In genomic region chr1:213656039-213656438, GRCh38 we compare ENCODE assay signal across 21 cellular contexts.
A peak's percentile ranks its signal among the peaks of the same experiment; 100 is the strongest.
DNase-seq lines count a peak whose midpoint lies in the region; ATAC-seq, FAIRE-seq and TF ChIP-seq lines count a peak whose summit lies in the region.
"Had no signal": no experiment of that assay in that cellular context is flagged by ENCODE, and none has a peak within 500 bp of the region (broad histone marks: within the 10 kb centered on the region; RNA-seq: fewer than 3 reads in every experiment).

No MANE protein-coding gene starts in this region.

- H3K79me2 ChIP-seq in HepG2 (ENCODE audit: insufficient read depth, low read length) (no peaks in the 10 kb centered on the region), trophoblast cell (ENCODE audit: control insufficient read depth, insufficient read depth, low read length, poor library complexity) (no peaks in the 10 kb centered on the region)

- no peak overlapping the region for H3K23ac ChIP-seq in trophoblast cell (ENCODE audit: low read length)

- H3K9me3 ChIP-seq in HepG2 (ENCODE audit: low read length) = no peaks in the 10 kb centered on the region
- H3K9me3 ChIP-seq in right lobe of liver = no peaks in the 10 kb centered on the region
- H3K9me3 ChIP-seq in colonic mucosa = no peaks in the 10 kb centered on the region
- no peaks in the 10 kb centered on the region for H3K9me3 ChIP-seq in trophoblast cell (ENCODE audit: insufficient read depth, low read depth, low read length)
- H3K9me3 ChIP-seq: A549 had no signal

- TF ChIP-seq EP300 in HepG2 (IDR thresholded peaks at IDR 0.05; ENCODE audit: low read depth in 2 of 2, low read length in 2 of 2) (no peak), HepG2 (CRISPR knock-in tag; IDR thresholded peaks at IDR 0.05; ENCODE audit: borderline replicate concordance) (no peak)

- intact Hi-C loops in HepG2 (cut with micrococcal nuclease; ENCODE audit: unreplicated experiment) = loop anchor here (10.0 kb wide), 1 partner anchor 281 kb away; no protein-coding TSS in a partner anchor
- intact Hi-C loops in right lobe of liver (cut with DNase I) = no loop called here
- intact Hi-C loops in colonic mucosa (cut with DNase I) = no loop called here

- 80% methylated on average over 3 of the region's 3 CpGs for WGBS in HepG2 (ENCODE audit: low lambda C conversion rate)
- 74% methylated on average over 3 of the region's 3 CpGs for WGBS in right lobe of liver (ENCODE audit: insufficient coverage, low coverage, low lambda C conversion rate, missing lambda C conversion rate)
- no CpG with 5 or more reads among the region's 3 CpGs for WGBS in trophoblast cell (ENCODE audit: extremely low coverage, insufficient coverage, insufficient read length)

- H3K27ac ChIP-seq in HepG2 (ENCODE audit: extremely low read length, insufficient read depth, low read length) (peak overlapping the region; percentile 3), right lobe of liver (no peak overlapping the region), colonic mucosa (peak overlapping the region; percentile 37), trophoblast cell (ENCODE audit: low read depth, low read length) (no peak overlapping the region)
- H3K27ac ChIP-seq: A549 had no signal

- H3K27me3 ChIP-seq in HepG2 (ENCODE audit: control insufficient read depth in 1 of 2, insufficient read depth in 2 of 2, low read length in 2 of 2) (no peaks in the 10 kb centered on the region), right lobe of liver (no peaks in the 10 kb centered on the region), colonic mucosa (no peaks in the 10 kb centered on the region), trophoblast cell (ENCODE audit: insufficient read depth, low read length) (no peaks in the 10 kb centered on the region)

- H3K18ac ChIP-seq in trophoblast cell (ENCODE audit: low read length) = no peak overlapping the region

- in situ Hi-C loops in HepG2 (cut with HindIII; ENCODE audit: extremely low pct_ligation_motif_present, low pct_unique_long_range_greater_than_20kb) = no loop called here

- H3K36me3 ChIP-seq in HepG2 (replicated peaks in 1 of 2; ENCODE audit: control insufficient read depth in 1 of 2, insufficient read depth in 2 of 2, low read length in 2 of 2) (no peaks in the 10 kb centered on the region), right lobe of liver (no peaks in the 10 kb centered on the region), colonic mucosa (no peaks in the 10 kb centered on the region), trophoblast cell (ENCODE audit: control insufficient read depth in 1 of 2, insufficient read depth in 2 of 2, low read length in 2 of 2) (no peaks in the 10 kb centered on the region)

- H4K12ac ChIP-seq in trophoblast cell (ENCODE audit: low read depth, low read length) = no peak overlapping the region

- H2AK5ac ChIP-seq in trophoblast cell (ENCODE audit: low read length) = no peak overlapping the region

- H3K4ac ChIP-seq in trophoblast cell (ENCODE audit: low read depth, low read length) = no peak overlapping the region

- no peak overlapping the region for H4K91ac ChIP-seq in trophoblast cell (ENCODE audit: low read depth, low read length)

- peak overlapping the region; percentile 73 for H2BK12ac ChIP-seq in trophoblast cell (ENCODE audit: low read length)

- H3K9ac ChIP-seq in HepG2 (ENCODE audit: insufficient read depth, low read depth, low read length) (no peak overlapping the region), colonic mucosa (ENCODE audit: low read depth in 2 of 2, low read length in 2 of 2) (no peak overlapping the region), trophoblast cell (ENCODE audit: low read length) (no peak overlapping the region)

- H2BK120ac ChIP-seq in trophoblast cell (ENCODE audit: insufficient read depth, low read length, poor library complexity) = peak overlapping the region; percentile 50

- TF ChIP-seq POLR2A in HepG2 (IDR thresholded peaks at IDR 0.05; ENCODE audit: insufficient read depth in 1 of 2, low read depth in 2 of 2, low read length in 2 of 2) = no peak
- no peak for TF ChIP-seq POLR2A in right lobe of liver (IDR thresholded peaks at IDR 0.05)

- TF ChIP-seq CTCF in HepG2 (CRISPR knock-in tag; IDR thresholded peaks at IDR 0.05) (no peak), right lobe of liver (IDR thresholded peaks at IDR 0.05) (no peak), colonic mucosa (IDR thresholded peaks at IDR 0.05) (no peak)

- CTCF ChIA-PET in HepG2 (lab: Yijun Ruan, JAX; ENCODE audit: low intra/inter-chr PET ratio, low total read pairs) = no interaction called here

- H4K20me1 ChIP-seq in HepG2 (ENCODE audit: insufficient read depth, low read length) = no peaks in the 10 kb centered on the region

- H2AFZ ChIP-seq in HepG2 (ENCODE audit: low read length) (peak overlapping the region; percentile 55), trophoblast cell (ENCODE audit: insufficient read depth, low read length, poor library complexity) (no peak overlapping the region)

- H2BK5ac ChIP-seq in trophoblast cell (ENCODE audit: low read depth, low read length, poor library complexity) = no peak overlapping the region

- H3K14ac ChIP-seq in trophoblast cell (ENCODE audit: low read length) = no peak overlapping the region

- peaks cover 4% of the 10 kb centered on the region for H3K79me1 ChIP-seq in trophoblast cell (ENCODE audit: low read length)

- H3K4me3 ChIP-seq in HepG2 (replicated peaks in 1 of 3; ENCODE audit: insufficient read depth in 1 of 3, low read depth in 2 of 3, low read length in 3 of 3) = peak overlapping the region in 1 of 3 experiments; percentile 31; a peak in 1 of 6 replicates
- no peak overlapping the region for H3K4me3 ChIP-seq in right lobe of liver
- H3K4me3 ChIP-seq in colonic mucosa = no peak overlapping the region
- no peak overlapping the region for H3K4me3 ChIP-seq in trophoblast cell (ENCODE audit: low read depth, low read length)
- H3K4me3 ChIP-seq: A549 had no signal

- H4K8ac ChIP-seq in trophoblast cell (ENCODE audit: low read depth, low read length) = no peak overlapping the region

- DNase-seq in HepG2 (ENCODE audit: low spot score) (no peak), right lobe of liver (no peak), colonic mucosa (no peak), trophoblast cell (no peak), HuH-7 (ENCODE audit: low spot score) (no peak), globus pallidus (ENCODE audit: low spot score) (no peak)
- DNase-seq in effector CD4-positive, alpha-beta T cell = no peak
- DNase-seq: 8988T; C1 segment of cervical spinal cord; Calu3; CD4-positive, alpha-beta memory T cell; COR-L47; DMS53; DMS79 treated with DMSO at 0.1 percent for 48 hours; GF-D8; GOT3; H7; HCEC 1CT had no signal

- no peak for TF ChIP-seq RAD21 in HepG2 (CRISPR knock-in tag; IDR thresholded peaks at IDR 0.05)

- BruUV-seq in HepG2 (replicated peaks; lab: Mats Ljungman, UMichigan) = no TSS peak

- peak overlapping the region; percentile 57 for H3K4me2 ChIP-seq in HepG2 (ENCODE audit: low read depth, low read length)
- H3K4me2 ChIP-seq in trophoblast cell (ENCODE audit: low read length) = no peak overlapping the region
- H3K4me2 ChIP-seq: A549 had no signal

- FAIRE-seq in HepG2 (lab: Jason Lieb, UNC) = no peak
- FAIRE-seq: A549, GM12891, GM18507 had no signal

- H3K4me1 ChIP-seq in HepG2 (ENCODE audit: insufficient read depth, low read length) (peaks cover 43% of the 10 kb centered on the region), right lobe of liver (no peaks in the 10 kb centered on the region), colonic mucosa (peaks cover 4% of the 10 kb centered on the region), trophoblast cell (ENCODE audit: control insufficient read depth in 1 of 2, insufficient read depth in 2 of 2, low read length in 2 of 2) (peaks cover under 1 to 5% of the 10 kb centered on the region in 2 experiments)
- H3K4me1 ChIP-seq: A549 had no signal

- POLR2A ChIA-PET in HepG2 (lab: Yijun Ruan, JAX) = interaction anchor here (0.8 to 1.0 kb wide), 2 partner anchors 331 to 334 kb away, joined by 3 to 6 read pairs; partner anchors contain the start of gene PROX1

- ATAC-seq in HepG2 = peak; percentile 67
- ATAC-seq in right lobe of liver = no peak

TF ChIP-seq in HepG2, 621 proteins besides CTCF, POLR2A, EP300 and RAD21 (continues in another document):
- TF ChIP-seq TERF1 (CRISPR knock-in tag; IDR thresholded peaks at IDR 0.05) (no peak), SCMH1 (CRISPR knock-in tag; IDR thresholded peaks at IDR 0.05; ENCODE audit: borderline replicate concordance) (no peak), ZNF329 (CRISPR knock-in tag; IDR thresholded peaks at IDR 0.05; ENCODE audit: low read depth) (no peak), TIGD3 (CRISPR knock-in tag; IDR thresholded peaks at IDR 0.05; ENCODE audit: borderline replicate concordance) (no peak), DRAP1 (CRISPR knock-in tag; IDR thresholded peaks at IDR 0.05) (no peak)

Comparison
In these comparisons a context has a peak if more than half of its experiments do, and no peak if none do; other contexts are left out.
1. H3K27ac ChIP-seq: peak in HepG2 (single experiment) and colonic mucosa (single experiment); none in right lobe of liver (0 of 3) and trophoblast cell (single experiment).